ENCODE assay signal across 11 cellular contexts in the genomic region with DNA sequence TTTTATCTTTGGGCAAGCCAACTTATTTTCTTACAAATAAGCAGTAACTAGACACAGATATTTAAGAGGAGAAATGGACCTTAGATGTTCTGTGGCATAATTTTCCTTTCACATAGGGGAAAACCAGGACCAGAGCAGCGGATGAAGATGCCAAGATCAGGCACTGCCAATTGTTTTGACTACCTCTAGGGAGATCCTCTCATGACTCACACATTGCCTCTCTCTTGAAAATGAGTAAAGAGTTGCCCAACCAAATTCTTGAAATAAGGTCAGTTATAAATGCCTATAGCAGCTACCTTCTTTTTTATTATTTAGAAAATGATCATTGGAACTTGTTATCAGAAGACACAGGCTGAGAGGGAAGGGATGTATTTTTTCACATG.
DNase-seq lines count a peak whose midpoint lies in the region; ATAC-seq and TF ChIP-seq lines count a peak whose summit lies in the region.
"Had no signal": no experiment of that assay in that cellular context is flagged by ENCODE, and none has a peak within 500 bp of the region (broad histone marks: within the 10 kb centered on the region; RNA-seq: fewer than 3 reads in every experiment).

No MANE protein-coding gene starts in this region.

- peaks cover 22 to 41% of the 10 kb centered on the region in 2 donors for H3K36me3 Mint-ChIP-seq in stimulated activated naive B cell treated with anti-CD40 and anti-IgM and Interleukin-4, amounts not matched to agents 10 μg/mL and 1 μg/mL and 100 μg/mL, for 72 hours

- no peak for TF ChIP-seq CTCF in RWPE1 (conservative IDR thresholded peaks at IDR 0.05; ENCODE audit: low read depth)
- TF ChIP-seq CTCF in fibroblast of villous mesenchyme (IDR thresholded peaks at IDR 0.05; ENCODE audit: insufficient read depth, low read depth, low read length), result no peak
- no peak for TF ChIP-seq CTCF in GM10248 (IDR thresholded peaks at IDR 0.05; ENCODE audit: control extremely low read depth, extremely low read depth, low read depth, missing control alignments)
- no peak for TF ChIP-seq CTCF in BE2C (IDR thresholded peaks at IDR 0.05; ENCODE audit: low read depth, low read length)

- peak overlapping the region; percentile 18 to 64 for H3K4me3 Mint-ChIP-seq in stimulated activated naive B cell treated with anti-CD40 and anti-IgM and Interleukin-4, amounts not matched to agents 10 μg/mL and 1 μg/mL and 100 μg/mL, for 72 hours
- H3K4me3 Mint-ChIP-seq: activated naive CD8-positive, alpha-beta T cell had no signal

- peaks cover 68 to 100% of the 10 kb centered on the region in 2 donors for H3K4me1 Mint-ChIP-seq in stimulated activated naive B cell treated with anti-CD40 and anti-IgM and Interleukin-4, amounts not matched to agents 10 μg/mL and 1 μg/mL and 100 μg/mL, for 72 hours

- POLR2A ChIA-PET in RWPE1 (lab: Yijun Ruan, JAX; ENCODE audit: low non-redundant PET) (no interaction called here), GM10248 (lab: Yijun Ruan, JAX) (no interaction called here)

- peak; percentile 49 for DNase-seq in NOMO-1 treated with DMSO at 0.1 percent for 48 hours (lab: John Stamatoyannopoulos, UW; ENCODE audit: unreplicated experiment)
- no peak for DNase-seq in NOMO-1 treated with dmso at 0.1 percent for 144 hours (lab: John Stamatoyannopoulos, UW; ENCODE audit: unreplicated experiment)
- peak; percentile 73 for DNase-seq in RWPE1 (ENCODE audit: low spot score)
- peak; percentile 63 for DNase-seq in fibroblast of villous mesenchyme (ENCODE audit: low read depth)
- no peak for DNase-seq in stimulated activated naive B cell treated with anti-CD40 and anti-IgM and Interleukin-4, amounts not matched to agents 10 μg/mL and 1 μg/mL and 100 μg/mL, for 72 hours
- DNase-seq in GM10248 (ENCODE audit: extremely low spot score), result no peak
- no peak for DNase-seq in BE2C
- no peak for DNase-seq in OCI-M1 (lab: John Stamatoyannopoulos, UW)
- DNase-seq: foreskin melanocyte, WERI-Rb-1 had no signal

- no peak overlapping the region for H3K4me3 ChIP-seq in fibroblast of villous mesenchyme (ENCODE audit: low read depth, low read length)
- no peak overlapping the region for H3K4me3 ChIP-seq in BE2C (ENCODE audit: low read depth, low read length)

- H3K27me3 Mint-ChIP-seq in stimulated activated naive B cell treated with anti-CD40 and anti-IgM and Interleukin-4, amounts not matched to agents 10 μg/mL and 1 μg/mL and 100 μg/mL, for 72 hours, result no peaks in the 10 kb centered on the region
- H3K27me3 Mint-ChIP-seq: activated naive CD8-positive, alpha-beta T cell had no signal

- peaks cover 14 to 15% of the 10 kb centered on the region in 2 donors for H3K9me3 Mint-ChIP-seq in stimulated activated naive B cell treated with anti-CD40 and anti-IgM and Interleukin-4, amounts not matched to agents 10 μg/mL and 1 μg/mL and 100 μg/mL, for 72 hours

- H3K27ac Mint-ChIP-seq in stimulated activated naive B cell treated with anti-CD40 and anti-IgM and Interleukin-4, amounts not matched to agents 10 μg/mL and 1 μg/mL and 100 μg/mL, for 72 hours, result peak overlapping the region; percentile 93
- H3K27ac Mint-ChIP-seq: activated naive CD8-positive, alpha-beta T cell had no signal

- H3K9me3 ChIP-seq in BE2C, result no peaks in the 10 kb centered on the region

- peak; percentile 42 to 54 for ATAC-seq in stimulated activated naive B cell treated with anti-CD40 and anti-IgM and Interleukin-4, amounts not matched to agents 10 μg/mL and 1 μg/mL and 100 μg/mL, for 72 hours (replicated peaks)

- CTCF ChIA-PET in RWPE1 (lab: Yijun Ruan, JAX), result no interaction called here
- CTCF ChIA-PET in GM10248 (lab: Yijun Ruan, JAX), result interaction anchor here (1.2 to 4.1 kb wide), 2 partner anchors 15 to 31 kb away, joined by 3 to 11 read pairs; no protein-coding TSS in a partner anchor

- H3K27me3 ChIP-seq in BE2C, result no peaks in the 10 kb centered on the region

- H3K27ac ChIP-seq in RWPE1, result no peak overlapping the region
- H3K27ac ChIP-seq: WERI-Rb-1 had no signal

- H3K36me3 ChIP-seq in BE2C, result no peaks in the 10 kb centered on the region
- H3K36me3 ChIP-seq: WERI-Rb-1 had no signal

- H3K4me1 ChIP-seq in BE2C, result no peaks in the 10 kb centered on the region; the same call in 1 of the 2 replicates

Comparison
In these comparisons a context has a peak if more than half of its experiments do, and no peak if none do; other contexts are left out.
1. DNase-seq: peak in NOMO-1 treated with DMSO at 0.1 percent for 48 hours (single experiment), RWPE1 (single experiment) and fibroblast of villous mesenchyme (single experiment); none in NOMO-1 treated with dmso at 0.1 percent for 144 hours (single experiment), stimulated activated naive B cell treated with anti-CD40 and anti-IgM and Interleukin-4, amounts not matched to agents 10 μg/mL and 1 μg/mL and 100 μg/mL, for 72 hours (single experiment), GM10248 (single experiment), BE2C (single experiment) and OCI-M1 (single experiment).